ENCODE assay signal across 14 cellular contexts in the genomic region with DNA sequence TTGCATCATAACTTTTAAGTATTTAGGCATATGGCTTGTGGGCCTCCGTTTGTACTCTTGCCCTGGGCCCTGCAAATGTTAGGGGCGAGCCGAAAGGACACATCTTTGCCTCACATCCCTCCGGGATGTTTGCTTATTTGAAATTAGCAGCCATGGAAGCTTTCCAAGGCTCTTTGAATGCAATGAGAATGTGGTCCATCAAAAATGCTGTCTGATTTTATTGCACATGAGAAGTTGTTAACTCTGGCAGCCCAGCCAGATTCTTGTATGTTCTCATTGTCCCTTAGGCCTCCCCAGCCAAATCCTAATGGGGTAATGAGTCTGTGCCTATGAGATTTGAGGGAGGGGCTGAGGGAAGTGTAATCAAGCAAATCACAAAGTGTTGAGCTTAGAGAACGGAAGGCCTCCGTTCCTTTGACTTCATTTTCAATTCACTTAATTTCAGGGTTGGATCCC.
DNase-seq lines count a peak whose midpoint lies in the region; ATAC-seq and TF ChIP-seq lines count a peak whose summit lies in the region.
"Had no signal": no experiment of that assay in that cellular context is flagged by ENCODE, and none has a peak within 500 bp of the region (broad histone marks: within the 10 kb centered on the region; RNA-seq: fewer than 3 reads in every experiment).

No MANE protein-coding gene starts in this region.

- no peaks in the 10 kb centered on the region for H3K9me3 ChIP-seq in SK-N-MC (ENCODE audit: low read depth, low read length)
- no peaks in the 10 kb centered on the region for H3K9me3 ChIP-seq in left ventricle myocardium inferior (replicated peaks)
- no peaks in the 10 kb centered on the region for H3K9me3 ChIP-seq in stomach smooth muscle (ENCODE audit: control insufficient read depth in 2 of 2, low read length in 2 of 2)

- H3K27me3 ChIP-seq in left ventricle myocardium inferior (ENCODE audit: low read depth) (no peaks in the 10 kb centered on the region), stomach smooth muscle (ENCODE audit: control insufficient read depth in 1 of 2, insufficient read depth in 2 of 2, low read length in 2 of 2) (no peaks in the 10 kb centered on the region)

- H3K9ac ChIP-seq in SK-N-MC (ENCODE audit: insufficient read length) (peak overlapping the region; percentile 11), stomach smooth muscle (ENCODE audit: low read length in 2 of 2) (no peak overlapping the region)

- H3K27ac ChIP-seq in SK-N-MC: peak overlapping the region; percentile 83
- peak overlapping the region; percentile 76 for H3K27ac ChIP-seq in left ventricle myocardium inferior (replicated peaks)
- peak overlapping the region; percentile 1 for H3K27ac ChIP-seq in stomach smooth muscle (ENCODE audit: low read length)

- H3K4me3 ChIP-seq in SK-N-MC (peak overlapping the region; percentile 24; the same call in 1 of the 2 replicates), left ventricle myocardium inferior (no peak overlapping the region), stomach smooth muscle (ENCODE audit: low read length in 2 of 2) (no peak overlapping the region)

- H3K36me3 Mint-ChIP-seq in activated naive CD4-positive, alpha-beta T cell treated with anti-CD3 and anti-CD28 coated beads, Interleukin-2, amount 10 ng/mL, durations not matched to agents 7 days and 5 days: no peaks in the 10 kb centered on the region

- H3K4me1 Mint-ChIP-seq in activated naive CD4-positive, alpha-beta T cell treated with anti-CD3 and anti-CD28 coated beads, Interleukin-2, amount 10 ng/mL, durations not matched to agents 7 days and 5 days: no peaks in the 10 kb centered on the region

- H3K4me3 Mint-ChIP-seq in activated naive CD4-positive, alpha-beta T cell treated with anti-CD3 and anti-CD28 coated beads, Interleukin-2, amount 10 ng/mL, durations not matched to agents 7 days and 5 days: no peak overlapping the region
- H3K4me3 Mint-ChIP-seq: stimulated activated naive CD8-positive, alpha-beta T cell treated with anti-CD3 and anti-CD28 coated beads, Interleukin-15, Interleukin-2, amounts not matched to agents 100 ng/mL and 50 ng/mL, for 24 hours had no signal

- no peaks in the 10 kb centered on the region for H3K27me3 Mint-ChIP-seq in activated naive CD4-positive, alpha-beta T cell treated with anti-CD3 and anti-CD28 coated beads, Interleukin-2, amount 10 ng/mL, durations not matched to agents 7 days and 5 days
- H3K27me3 Mint-ChIP-seq: stimulated activated naive CD8-positive, alpha-beta T cell treated with anti-CD3 and anti-CD28 coated beads, Interleukin-15, Interleukin-2, amounts not matched to agents 100 ng/mL and 50 ng/mL, for 24 hours had no signal

- peak; percentile 10 for DNase-seq in DMS79 treated with DMSO at 0.1 percent for 48 hours (lab: John Stamatoyannopoulos, UW)
- no peak for DNase-seq in DMS79 (lab: John Stamatoyannopoulos, UW)
- no peak for DNase-seq in SK-N-MC (ENCODE audit: low read depth, low spot score)
- DNase-seq in left ventricle myocardium inferior: no peak
- no peak for DNase-seq in GDM1 (lab: John Stamatoyannopoulos, UW)
- no peak for DNase-seq in activated naive CD4-positive, alpha-beta T cell treated with anti-CD3 and anti-CD28 coated beads, Interleukin-2, amount 10 ng/mL, durations not matched to agents 7 days and 5 days
- DNase-seq: activated CD8-positive, alpha-beta memory T cell treated with anti-CD3 and anti-CD28 coated beads, Interleukin-2, amount 50 U/mL, for 4 hours; GF-D8; glutamatergic neuron; T1000 had no signal

- H3K36me3 ChIP-seq in SK-N-MC (ENCODE audit: insufficient read depth, low read length): no peaks in the 10 kb centered on the region
- no peaks in the 10 kb centered on the region for H3K36me3 ChIP-seq in left ventricle myocardium inferior
- H3K36me3 ChIP-seq in stomach smooth muscle (ENCODE audit: control insufficient read depth in 2 of 2, insufficient read depth in 2 of 2, low read length in 2 of 2): no peaks in the 10 kb centered on the region

- TF ChIP-seq CTCF in left ventricle myocardium inferior (IDR thresholded peaks at IDR 0.05; ENCODE audit: borderline replicate concordance): no peak

- no peaks in the 10 kb centered on the region for H3K9me3 Mint-ChIP-seq in activated naive CD4-positive, alpha-beta T cell treated with anti-CD3 and anti-CD28 coated beads, Interleukin-2, amount 10 ng/mL, durations not matched to agents 7 days and 5 days
- H3K9me3 Mint-ChIP-seq: stimulated activated naive CD8-positive, alpha-beta T cell treated with anti-CD3 and anti-CD28 coated beads, Interleukin-15, Interleukin-2, amounts not matched to agents 100 ng/mL and 50 ng/mL, for 24 hours had no signal

- H3K27ac Mint-ChIP-seq in activated naive CD4-positive, alpha-beta T cell treated with anti-CD3 and anti-CD28 coated beads, Interleukin-2, amount 10 ng/mL, durations not matched to agents 7 days and 5 days: no peak overlapping the region
- H3K27ac Mint-ChIP-seq: stimulated activated naive CD8-positive, alpha-beta T cell treated with anti-CD3 and anti-CD28 coated beads, Interleukin-15, Interleukin-2, amounts not matched to agents 100 ng/mL and 50 ng/mL, for 24 hours had no signal

- peaks cover 31% of the 10 kb centered on the region for H3K4me1 ChIP-seq in left ventricle myocardium inferior
- H3K4me1 ChIP-seq in stomach smooth muscle (ENCODE audit: control insufficient read depth, insufficient read depth, low read length): peaks cover 16% of the 10 kb centered on the region

- CTCF ChIA-PET in activated naive CD4-positive, alpha-beta T cell treated with anti-CD3 and anti-CD28 coated beads, Interleukin-2, amount 10 ng/mL, durations not matched to agents 7 days and 5 days (lab: Charles Lee): no interaction called here

- intact Hi-C loops in left ventricle myocardium inferior (cut with micrococcal nuclease): no loop called here

- ATAC-seq in HG03432 (IDR thresholded peaks at IDR 0.05; ENCODE audit: unreplicated experiment): no peak
- ATAC-seq: HCT116 had no signal

Comparison
In these comparisons a context has a peak if more than half of its experiments do, and no peak if none do; other contexts are left out.
1. H3K27ac ChIP-seq: peak in every context shown above with its lines; median percentile 83 in SK-N-MC; 76 in left ventricle myocardium inferior; 1 in stomach smooth muscle.